In genomic region chr4:189740118-189740517, GRCh38 we compare ENCODE assay signal across 5 cellular contexts.
DNase-seq lines count a peak whose midpoint lies in the region; ATAC-seq, FAIRE-seq and TF ChIP-seq lines count a peak whose summit lies in the region.
"Not testable (repeated sequence)": the region's sequence is repeated elsewhere in the genome, so short reads cannot be mapped to it uniquely, and the experiment has no call there.

No MANE protein-coding gene starts in this region.

- not testable (repeated sequence) for H3K27me3 ChIP-seq in adrenal gland; bronchial epithelial cell (ENCODE audit: control insufficient read depth, insufficient read depth, low read length); heart left ventricle; smooth muscle cell (ENCODE audit: low read depth)

- H3K36me3 ChIP-seq in adrenal gland (replicated peaks in 1 of 2); bronchial epithelial cell (ENCODE audit: control insufficient read depth, insufficient read depth, low read length); heart left ventricle; smooth muscle cell (ENCODE audit: low read depth): not testable (repeated sequence)

- not testable (repeated sequence) for H3K9me3 ChIP-seq in adrenal gland (replicated peaks in 1 of 3); smooth muscle cell (replicated peaks; ENCODE audit: low read depth)
- H3K9me3 ChIP-seq in heart left ventricle, result peaks cover 0 to 16% (median 0%) of the 10 kb centered on the region in 12 donors

- not testable (repeated sequence) for H3K4me2 ChIP-seq in smooth muscle cell

- H4K20me1 ChIP-seq in smooth muscle cell (ENCODE audit: low read depth), result not testable (repeated sequence)

- 47 to 61% (median 55%) methylated on average over 5 to 7 of the region's 7 CpGs for WGBS in adrenal gland, 4 donors
- WGBS in heart left ventricle, 4 donors, result 61 to 71% (median 67%) methylated on average over 7 of the region's 7 CpGs
- 83% methylated on average over 7 of the region's 7 CpGs for WGBS in smooth muscle cell (ENCODE audit: low lambda C conversion rate)

- DNase-seq in adrenal gland, result peak in 5 of 7 donors; percentile 29 to 54 (median 42)
- DNase-seq in bronchial epithelial cell (ENCODE audit: low read depth); heart left ventricle; smooth muscle cell (lab: John Stamatoyannopoulos, UW; ENCODE audit: unreplicated experiment): not testable (repeated sequence)
- peak; percentile 10 for DNase-seq in cerebellum (ENCODE audit: low spot score)

- H3K4me1 ChIP-seq in adrenal gland (replicated peaks in 1 of 2); heart left ventricle; smooth muscle cell (ENCODE audit: low read depth): not testable (repeated sequence)

- H3K27ac ChIP-seq in adrenal gland (peak overlapping the region in 1 of 5 donors; percentile 49), smooth muscle cell (ENCODE audit: low read depth) (peak overlapping the region; percentile 37)
- H3K27ac ChIP-seq in heart left ventricle, result not testable (repeated sequence)

- TF ChIP-seq CTCF in adrenal gland (IDR thresholded peaks at IDR 0.05); bronchial epithelial cell (IDR thresholded peaks at IDR 0.05; ENCODE audit: insufficient read depth, low read length, severe bottlenecking); heart left ventricle (IDR thresholded peaks at IDR 0.05); smooth muscle cell (IDR thresholded peaks at IDR 0.05; ENCODE audit: borderline replicate concordance, insufficient read depth, poor library complexity, severe bottlenecking): not testable (repeated sequence)

- peak in 3 of 4 donors; percentile 10 to 42 (median 13) for ATAC-seq in heart left ventricle

- not testable (repeated sequence) for H3F3A ChIP-seq in smooth muscle cell (ENCODE audit: low read depth)

- not testable (repeated sequence) for H3K4me3 ChIP-seq in adrenal gland; bronchial epithelial cell (ENCODE audit: low read depth, low read length); heart left ventricle; smooth muscle cell

- TF ChIP-seq POLR2A in adrenal gland (IDR thresholded peaks at IDR 0.05); heart left ventricle (IDR thresholded peaks at IDR 0.05): not testable (repeated sequence)

- intact Hi-C loops in adrenal gland (cut with DNase I); heart left ventricle (cut with DNase I): not testable (repeated sequence)

- H2AFZ ChIP-seq in smooth muscle cell (ENCODE audit: low read depth), result not testable (repeated sequence)

- not testable (repeated sequence) for H3K9ac ChIP-seq in smooth muscle cell (ENCODE audit: low read depth)

- FAIRE-seq in bronchial epithelial cell (lab: Jason Lieb, UNC), result peak; percentile 89

- H3K79me2 ChIP-seq in smooth muscle cell (ENCODE audit: low read depth), result not testable (repeated sequence)
